Comparison of ENCODE assay signal across 23 cellular contexts in the genomic region with DNA sequence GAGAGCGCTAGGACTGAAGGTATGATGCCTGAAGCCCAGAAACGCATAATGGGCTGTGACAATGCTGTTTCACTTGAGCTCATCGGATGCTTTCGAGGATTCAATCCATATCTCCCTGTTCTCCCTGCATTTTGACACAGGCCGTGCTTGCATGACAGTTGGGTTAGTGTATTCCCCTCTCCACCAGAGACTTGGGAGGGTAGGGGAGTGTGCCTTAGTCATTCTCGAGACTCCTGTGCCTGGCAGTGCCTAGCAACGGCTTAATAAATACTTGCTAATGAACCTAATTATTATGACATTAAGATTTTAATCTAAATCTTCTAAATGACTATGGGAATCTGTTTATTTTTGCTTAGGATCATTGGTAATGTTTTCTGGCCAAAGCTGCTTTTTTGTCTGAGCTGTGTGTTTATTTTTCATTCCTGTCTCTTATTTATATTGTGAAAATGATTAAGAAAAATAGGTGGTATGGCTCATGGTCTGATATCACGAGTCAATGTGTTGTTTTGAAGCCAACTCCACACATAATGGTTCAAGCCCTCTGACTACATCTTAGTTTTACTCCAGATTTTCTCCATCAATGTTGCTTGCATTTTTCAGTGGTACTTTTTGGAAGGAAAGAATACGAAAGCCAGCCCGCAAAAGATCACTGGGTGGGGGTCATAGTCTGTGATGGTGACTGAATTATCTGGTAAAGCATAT.
DNase-seq lines count a peak whose midpoint lies in the region; ATAC-seq and TF ChIP-seq lines count a peak whose summit lies in the region.
"Had no signal": no experiment of that assay in that cellular context is flagged by ENCODE, and none has a peak within 500 bp of the region (broad histone marks: within the 10 kb centered on the region; RNA-seq: fewer than 3 reads in every experiment).

No MANE protein-coding gene starts in this region.

- DNase-seq in Daoy (ENCODE audit: low read depth) (peak; percentile 43), foreskin keratinocyte (no peak), progenitor cell of endocrine pancreas (ENCODE audit: low spot score, unreplicated experiment) (no peak), NCI-H2029 (lab: John Stamatoyannopoulos, UW) (no peak), NCI-H146 treated with DMSO at 0.1 percent for 48 hours (lab: John Stamatoyannopoulos, UW; ENCODE audit: unreplicated experiment) (no peak)
- no peak for DNase-seq in stimulated activated CD4-positive, alpha-beta T cell treated with anti-CD3 and anti-CD28 coated beads, Interleukin-15, amount 100 ng/mL, for 24 hours
- no peak for DNase-seq in activated naive CD4-positive, alpha-beta T cell treated with anti-CD3 and anti-CD28 coated beads, Interleukin-2, amount 50 U/mL, for 72 hours (ENCODE audit: low spot score in 2 of 2)
- DNase-seq: activated CD4-positive, alpha-beta T cell treated with anti-CD3 and anti-CD28 coated beads for 48 hours; activated T-cell treated with anti-CD3 and anti-CD28 coated beads, Interleukin-2, amount 50 U/mL, for 24 hours; brain microvascular endothelial cell; DND-41; esophagus squamous epithelium; naive B cell; NCI-H1436; NCI-H526; RPMI8226; small intestine; T-helper 2 cell had no signal

- H3K9me3 Mint-ChIP-seq in progenitor cell of endocrine pancreas (ENCODE audit: low read depth), result peaks cover 3% of the 10 kb centered on the region
- H3K9me3 Mint-ChIP-seq in activated naive CD4-positive, alpha-beta T cell treated with anti-CD3 and anti-CD28 coated beads, Interleukin-2, amount 50 U/mL, for 72 hours, result no peaks in the 10 kb centered on the region
- H3K9me3 Mint-ChIP-seq: activated T-cell treated with anti-CD3 and anti-CD28 coated beads, Interleukin-2, amount 50 U/mL, for 24 hours; IgD-negative memory B cell; naive B cell had no signal

- H3K9me3 ChIP-seq in OCI-LY1 (ENCODE audit: low read length), result no peaks in the 10 kb centered on the region
- H3K9me3 ChIP-seq: BLaER1, esophagus squamous epithelium, suprapubic skin had no signal

- no peak overlapping the region for H3K9ac ChIP-seq in OCI-LY1 (ENCODE audit: low read length)
- H3K9ac ChIP-seq: BLaER1 had no signal

- H3F3A ChIP-seq in OCI-LY1 (ENCODE audit: insufficient read depth, low read length), result no peaks in the 10 kb centered on the region

- H3K4me2 ChIP-seq in OCI-LY1 (ENCODE audit: low read length), result no peak overlapping the region
- H3K4me2 ChIP-seq: BLaER1 had no signal

- peak; percentile 32 for ATAC-seq in foreskin keratinocyte
- no peak for ATAC-seq in activated naive CD4-positive, alpha-beta T cell treated with anti-CD3 and anti-CD28 coated beads, Interleukin-2, amount 50 U/mL, for 72 hours
- ATAC-seq: left lobe of liver had no signal

- no peaks in the 10 kb centered on the region for H3K9me2 ChIP-seq in OCI-LY1 (ENCODE audit: low read depth, low read length)

- H3K27me3 Mint-ChIP-seq in progenitor cell of endocrine pancreas, result no peaks in the 10 kb centered on the region

- H2AFZ ChIP-seq in OCI-LY1 (ENCODE audit: low read length), result no peak overlapping the region

- H3K4me3 Mint-ChIP-seq in progenitor cell of endocrine pancreas (ENCODE audit: low read depth), result no peak overlapping the region
- H3K4me3 Mint-ChIP-seq: activated T-cell treated with anti-CD3 and anti-CD28 coated beads, Interleukin-2, amount 50 U/mL, for 24 hours; IgD-negative memory B cell; naive B cell had no signal

- H3K27ac Mint-ChIP-seq in progenitor cell of endocrine pancreas, result peak overlapping the region; percentile 17
- H3K27ac Mint-ChIP-seq in activated naive CD4-positive, alpha-beta T cell treated with anti-CD3 and anti-CD28 coated beads, Interleukin-2, amount 50 U/mL, for 72 hours, result no peak overlapping the region
- H3K27ac Mint-ChIP-seq: activated T-cell treated with anti-CD3 and anti-CD28 coated beads, Interleukin-2, amount 50 U/mL, for 24 hours; IgD-negative memory B cell had no signal

- H3K27ac ChIP-seq in OCI-LY1 (ENCODE audit: low read depth, low read length, poor library complexity, severe bottlenecking), result peak overlapping the region; percentile 79
- H3K27ac ChIP-seq in foreskin keratinocyte, result no peak overlapping the region
- H3K27ac ChIP-seq: BLaER1, brain microvascular endothelial cell, esophagus squamous epithelium, suprapubic skin had no signal

- peaks cover 50% of the 10 kb centered on the region for H3K4me1 Mint-ChIP-seq in progenitor cell of endocrine pancreas (ENCODE audit: low read depth)

- no peaks in the 10 kb centered on the region for H3K79me2 ChIP-seq in OCI-LY1 (ENCODE audit: insufficient read depth, low read length)

- H3K4me1 ChIP-seq in OCI-LY1 (ENCODE audit: insufficient read depth, low read length, severe bottlenecking), result peaks cover 46% of the 10 kb centered on the region
- no peaks in the 10 kb centered on the region for H3K4me1 ChIP-seq in foreskin keratinocyte
- H3K4me1 ChIP-seq: suprapubic skin had no signal

- H3K27me3 ChIP-seq in OCI-LY1 (ENCODE audit: insufficient read depth, low read length) (no peaks in the 10 kb centered on the region; the same call in 1 of the 2 replicates), foreskin keratinocyte (no peaks in the 10 kb centered on the region)
- H3K27me3 ChIP-seq: BLaER1, brain microvascular endothelial cell, esophagus squamous epithelium, suprapubic skin had no signal

- H3K36me3 ChIP-seq in OCI-LY1 (ENCODE audit: insufficient read depth, low read length), result no peaks in the 10 kb centered on the region
- H3K36me3 ChIP-seq: BLaER1, brain microvascular endothelial cell, esophagus squamous epithelium, suprapubic skin had no signal

- H3K36me3 Mint-ChIP-seq in progenitor cell of endocrine pancreas (ENCODE audit: insufficient read depth), result peaks cover 11% of the 10 kb centered on the region
- H3K36me3 Mint-ChIP-seq in activated naive CD4-positive, alpha-beta T cell treated with anti-CD3 and anti-CD28 coated beads, Interleukin-2, amount 50 U/mL, for 72 hours, result no peaks in the 10 kb centered on the region
- H3K36me3 Mint-ChIP-seq: naive B cell had no signal

- H4K20me1 ChIP-seq in OCI-LY1 (ENCODE audit: insufficient read depth, low read length), result no peaks in the 10 kb centered on the region
- H4K20me1 ChIP-seq: BLaER1 had no signal

- TF ChIP-seq CTCF in OCI-LY1 (IDR thresholded peaks at IDR 0.05; ENCODE audit: low read length) (no peak), foreskin keratinocyte (conservative IDR thresholded peaks at IDR 0.05) (no peak), progenitor cell of endocrine pancreas (IDR thresholded peaks at IDR 0.05; ENCODE audit: unreplicated experiment) (no peak)

- H3K4me3 ChIP-seq in OCI-LY1 (ENCODE audit: low read depth, low read length, poor library complexity, severe bottlenecking), result no peak overlapping the region
- H3K4me3 ChIP-seq: BLaER1, esophagus squamous epithelium, suprapubic skin had no signal
